11 cellular contexts compared by ENCODE assay signal in the genomic region with DNA sequence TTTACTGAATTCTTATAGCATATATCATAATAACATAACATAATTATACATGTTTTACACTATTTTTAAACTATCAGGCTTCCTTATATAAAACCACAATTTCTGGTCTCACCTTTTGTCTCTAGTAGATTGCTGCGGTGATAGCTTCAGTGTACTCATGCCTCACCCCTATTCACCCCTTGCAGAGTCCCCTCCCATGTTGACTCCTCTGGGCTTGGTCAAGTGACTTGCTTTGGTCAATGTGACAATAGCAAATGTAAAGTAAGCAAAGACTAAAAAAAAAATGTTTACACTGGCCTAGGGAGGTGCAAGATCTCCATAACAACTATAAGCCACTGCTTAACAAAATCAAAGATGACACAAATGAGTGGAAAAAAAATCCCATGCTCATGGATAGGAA.
"Had no signal": no experiment of that assay in that cellular context is flagged by ENCODE, and none has a peak within 500 bp of the region (broad histone marks: within the 10 kb centered on the region; RNA-seq: fewer than 3 reads in every experiment).

No MANE protein-coding gene starts in this region.

- H3K4me3 Mint-ChIP-seq: HFFc6, IgD-negative memory B cell had no signal

- H3K27me3 Mint-ChIP-seq: IgD-negative memory B cell had no signal

- H3K36me3 ChIP-seq: HAP-1 had no signal

- DNase-seq: GM23248, GOT3, H7, HFFc6, KBM-7 had no signal

- ATAC-seq: HCT116, HepG2 had no signal

- H3K27ac ChIP-seq: GM23248, HL-60, KMS-11 had no signal

- H3K9me3 ChIP-seq: HAP-1 had no signal

- H3K27ac Mint-ChIP-seq: HFFc6, IgD-negative memory B cell had no signal

- H3K4me3 ChIP-seq: GM23248, HAP-1 had no signal

- H3K4me1 Mint-ChIP-seq: IgD-negative memory B cell had no signal

- H3K36me3 Mint-ChIP-seq: IgD-negative memory B cell had no signal

- H3K4me1 ChIP-seq: HAP-1 had no signal

- H3K9me3 Mint-ChIP-seq: HFFc6 had no signal
